In genomic region chr12:120944645-120945217, GRCh38 we compare ENCODE assay signal across 8 cellular contexts. TPM values are rescaled to one million over a fixed set of nuclear protein-coding genes. Genes with fewer than 3 reads are reported as not detected.
DNase-seq lines count a peak whose midpoint lies in the region; ATAC-seq, FAIRE-seq and TF ChIP-seq lines count a peak whose summit lies in the region.

No MANE protein-coding gene starts in this region.

- H3K9me3 ChIP-seq in GM23248 (ENCODE audit: low read depth) (no peaks in the 10 kb centered on the region), gastrocnemius medialis (no peaks in the 10 kb centered on the region)

- H3K9me3 Mint-ChIP-seq in activated T-helper 17 cell treated with anti-CD3 and anti-CD28 coated beads, Interleukin-2, amount 50 U/mL, for 72 hours, result no peaks in the 10 kb centered on the region

- H3K4me1 Mint-ChIP-seq in activated T-helper 17 cell treated with anti-CD3 and anti-CD28 coated beads, Interleukin-2, amount 50 U/mL, for 72 hours, result peaks cover 10% of the 10 kb centered on the region

- no peaks in the 10 kb centered on the region for H3F3A ChIP-seq in GM23248 (ENCODE audit: insufficient read depth)

- H3K9me2 ChIP-seq in GM23248 (ENCODE audit: insufficient read depth), result no peaks in the 10 kb centered on the region

- ATAC-seq in activated T-helper 17 cell treated with anti-CD3 and anti-CD28 coated beads, Interleukin-2, amount 50 U/mL, for 72 hours (replicated peaks), result peak; percentile 83
- ATAC-seq in gastrocnemius medialis, result no peak
- ATAC-seq in HG03439 (IDR thresholded peaks at IDR 0.05; ENCODE audit: unreplicated experiment), result no peak

- no peaks in the 10 kb centered on the region for H3K36me3 Mint-ChIP-seq in activated T-helper 17 cell treated with anti-CD3 and anti-CD28 coated beads, Interleukin-2, amount 50 U/mL, for 72 hours (ENCODE audit: low read depth)

- intact Hi-C loops in gastrocnemius medialis (cut with DNase I; ENCODE audit: low total_unique reads), result no loop called here

- TF ChIP-seq CTCF in gastrocnemius medialis (IDR thresholded peaks at IDR 0.05 in 4 of 5, conservative IDR thresholded peaks at IDR 0.05 in 1 of 5), result peak; percentile 15 to 47 (median 25)

- no peak for TF ChIP-seq POLR2A in gastrocnemius medialis (IDR thresholded peaks at IDR 0.05)

- no peak overlapping the region for H3K4me3 Mint-ChIP-seq in activated T-helper 17 cell treated with anti-CD3 and anti-CD28 coated beads, Interleukin-2, amount 50 U/mL, for 72 hours

- H3K4me2 ChIP-seq in GM23248 (ENCODE audit: unreplicated experiment), result no peak overlapping the region

- no peaks in the 10 kb centered on the region for H3K79me2 ChIP-seq in GM23248 (ENCODE audit: insufficient read depth)

- H4K20me1 ChIP-seq in GM23248 (ENCODE audit: insufficient read depth), result no peaks in the 10 kb centered on the region

- H3K4me3 ChIP-seq in GM23248 (no peak overlapping the region), gastrocnemius medialis (no peak overlapping the region)

- 0 out of 2 replicates have a peak, but pooled peaks cover under 1% of the 10 kb centered on the region for H3K27me3 ChIP-seq in GM23248 (replicated peaks; ENCODE audit: insufficient read depth)
- no peaks in the 10 kb centered on the region for H3K27me3 ChIP-seq in gastrocnemius medialis

- H3K27ac ChIP-seq in GM23248, result no peak overlapping the region
- no peak overlapping the region for H3K27ac ChIP-seq in gastrocnemius medialis

- no peak overlapping the region for H3K9ac ChIP-seq in GM23248

- H3K4me1 ChIP-seq in GM23248 (ENCODE audit: insufficient read depth) (no peaks in the 10 kb centered on the region), gastrocnemius medialis (no peaks in the 10 kb centered on the region)

- no peak for FAIRE-seq in RCC 7860 (lab: Jason Lieb, UNC)

- no peak overlapping the region for H2AFZ ChIP-seq in GM23248

- in situ Hi-C loops in GM23248 (cut with MboI), result no loop called here
- in situ Hi-C loops in gastrocnemius medialis (cut with MboI; ENCODE audit: low sequenced_read_pairs in 4 of 4), result no loop called here

- WGBS in GM23248 (ENCODE audit: low coverage in 1 of 2, low lambda C conversion rate in 2 of 2, missing lambda C conversion rate in 2 of 2), 2 experiments, result 49 to 51% methylated on average over 9 of the region's 9 CpGs

- H3K36me3 ChIP-seq in GM23248 (ENCODE audit: low read depth), result no peaks in the 10 kb centered on the region
- no peaks in the 10 kb centered on the region for H3K36me3 ChIP-seq in gastrocnemius medialis

- H3K27ac Mint-ChIP-seq in activated T-helper 17 cell treated with anti-CD3 and anti-CD28 coated beads, Interleukin-2, amount 50 U/mL, for 72 hours, result no peak overlapping the region

- DNase-seq in AG08396 (ENCODE audit: low spot score) (peak; percentile 77), GM23248 (peak; percentile 60), RCC 7860 (ENCODE audit: low spot score) (peak; percentile 11), germinal center (ENCODE audit: low spot score) (peak; percentile 67), gastrocnemius medialis (no peak), GOT3 (lab: John Stamatoyannopoulos, UW) (no peak)

- no peaks in the 10 kb centered on the region for H3K27me3 Mint-ChIP-seq in activated T-helper 17 cell treated with anti-CD3 and anti-CD28 coated beads, Interleukin-2, amount 50 U/mL, for 72 hours

RNA-seq across cellular contexts. Expression of gene HNF1A, which starts 33.6 kb away (rescaled TPM):
- total RNA-seq in GM23248 (2014; rRNA removed; shearing (Covaris generic)), result not detected in 2 replicates
- not detected in 2 replicates for polyA plus RNA-seq in GM23248 (2016; fragmentation: Nextera tagmentation; extraction: Ambion mirVana)
- not detected for total RNA-seq in activated T-helper 17 cell treated with anti-CD3 and anti-CD28 coated beads, Interleukin-2, amount 50 U/mL, for 72 hours
- total RNA-seq in gastrocnemius medialis, result under 1 TPM in 2 of 4 donors, not detected in 2; 0.07 to 0.10 TPM

RNA-seq across cellular contexts. Expression of gene SPPL3, which starts 40.6 kb away (rescaled TPM):
- 8.1 and 17.8 TPM in 2 replicates for total RNA-seq in GM23248 (2014; rRNA removed; shearing (Covaris generic))
- 24.8 and 26.1 TPM in 2 replicates for polyA plus RNA-seq in GM23248 (2016; fragmentation: Nextera tagmentation; extraction: Ambion mirVana)
- total RNA-seq in activated T-helper 17 cell treated with anti-CD3 and anti-CD28 coated beads, Interleukin-2, amount 50 U/mL, for 72 hours, result 10 to 100 TPM; 33.7 to 34.5 TPM
- total RNA-seq in gastrocnemius medialis, result 10 to 100 TPM; 10.1 to 21.3 (median 10.6) TPM

Comparison
In these comparisons a context has a peak if more than half of its experiments do, and no peak if none do; other contexts are left out.
1. DNase-seq: peak in AG08396 (single experiment), GM23248 (single experiment), RCC 7860 (single experiment) and germinal center (single experiment); none in gastrocnemius medialis (0 of 2) and GOT3 (single experiment).